In genomic region chr19:11165486-11166030, GRCh38 we compare ENCODE assay signal across 13 cellular contexts. TPM values are rescaled to one million over a fixed set of nuclear protein-coding genes. Genes with fewer than 3 reads are reported as not detected.
DNase-seq lines count a peak whose midpoint lies in the region; ATAC-seq, FAIRE-seq and TF ChIP-seq lines count a peak whose summit lies in the region.
"Had no signal": no experiment of that assay in that cellular context is flagged by ENCODE, and none has a peak within 500 bp of the region (broad histone marks: within the 10 kb centered on the region; RNA-seq: fewer than 3 reads in every experiment).

No MANE protein-coding gene starts in this region.

- H3K27ac ChIP-seq in AG04450 (ENCODE audit: low read depth, low read length) = peak overlapping the region; percentile 47
- H3K27ac ChIP-seq in K562 (ENCODE audit: extremely low read depth, low read depth, low read length) = no peak overlapping the region
- H3K27ac ChIP-seq in right atrium auricular region = peak overlapping the region; percentile 80 to 89
- H3K27ac ChIP-seq in gastrocnemius medialis = peak overlapping the region; percentile 70 to 81 (median 76)

- H3K79me2 ChIP-seq in K562 (ENCODE audit: control insufficient read depth, insufficient read depth, low read length) = no peaks in the 10 kb centered on the region

- CTCF ChIA-PET in AG04450 (lab: Charles Lee) = interaction anchor here (2.7 kb wide), 1 partner anchor 40 kb away, joined by 9 read pairs; no protein-coding TSS in a partner anchor
- CTCF ChIA-PET in K562 (lab: Yijun Ruan, JAX; ENCODE audit: low intra/inter-chr PET ratio) = no interaction called here

- H3K27me3 ChIP-seq in AG04450 (ENCODE audit: control insufficient read depth, insufficient read depth, low read length) (no peaks in the 10 kb centered on the region), K562 (ENCODE audit: control insufficient read depth in 2 of 2, insufficient read depth in 2 of 2, low read length in 2 of 2) (no peaks in the 10 kb centered on the region), right atrium auricular region (no peaks in the 10 kb centered on the region), gastrocnemius medialis (no peaks in the 10 kb centered on the region)

- in situ Hi-C loops in K562 (cut with MboI) = no loop called here
- in situ Hi-C loops in gastrocnemius medialis (cut with MboI; ENCODE audit: low sequenced_read_pairs in 4 of 4) = no loop called here

- intact Hi-C loops in K562 (cut with micrococcal nuclease) = no loop called here
- intact Hi-C loops in gastrocnemius medialis (cut with DNase I; ENCODE audit: low total_unique reads) = loop anchor here (2.0 kb wide), 1 partner anchor 15 kb away; no protein-coding TSS in a partner anchor

- TF ChIP-seq CTCF in AG04450 (IDR thresholded peaks at IDR 0.05; ENCODE audit: low read depth, low read length) (no peak), K562 (IDR thresholded peaks at IDR 0.05 in 2 of 3, conservative IDR thresholded peaks at IDR 0.05 in 1 of 3; ENCODE audit: insufficient read depth in 2 of 3, low read depth in 1 of 3, low read length in 3 of 3) (no peak), right atrium auricular region (IDR thresholded peaks at IDR 0.05) (no peak), gastrocnemius medialis (IDR thresholded peaks at IDR 0.05 in 4 of 5, conservative IDR thresholded peaks at IDR 0.05 in 1 of 5) (no peak)

- H3K9me3 ChIP-seq in AG04450 (ENCODE audit: control insufficient read depth, insufficient read depth, low read length) = peaks cover 12% of the 10 kb centered on the region
- no peaks in the 10 kb centered on the region for H3K9me3 ChIP-seq in K562 (replicated peaks; ENCODE audit: control insufficient read depth, insufficient read depth, low read depth, low read length)
- H3K9me3 ChIP-seq in right atrium auricular region = no peaks in the 10 kb centered on the region
- H3K9me3 ChIP-seq in gastrocnemius medialis = no peaks in the 10 kb centered on the region

- H3K9me1 ChIP-seq in K562 (ENCODE audit: control insufficient read depth, insufficient read depth, low read length) = no peaks in the 10 kb centered on the region

- TF ChIP-seq RAD21 in K562 (CRISPR knock-in tag; conservative IDR thresholded peaks at IDR 0.05 in 1 of 2, IDR thresholded peaks at IDR 0.05 in 1 of 2) = no peak

- no peak overlapping the region for H3K9ac ChIP-seq in K562 (ENCODE audit: insufficient read depth in 1 of 2, low read depth in 2 of 2, low read length in 2 of 2)

- no TSS peak for BruUV-seq in K562 (replicated peaks; lab: Mats Ljungman, UMichigan)

- WGBS in K562 (ENCODE audit: insufficient coverage, low coverage, missing lambda C conversion rate) = 84% methylated on average over 11 of the region's 13 CpGs

- ATAC-seq in K562 (no peak), gastrocnemius medialis (no peak)
- ATAC-seq: activated naive CD8-positive, alpha-beta T cell treated with anti-CD3 and anti-CD28 coated beads, Interleukin-2, amount 50 U/mL, for 24 hours; HCT116 had no signal

- DNase-seq in AG04450 (ENCODE audit: low read depth, low spot score) (no peak), K562 (ENCODE audit: extremely low read depth in 1 of 4, low spot score in 3 of 4) (no peak), right atrium auricular region (ENCODE audit: low spot score) (peak; percentile 71), gastrocnemius medialis (no peak), NCI-H2081 treated with DMSO at 0.1 percent for 48 hours (lab: John Stamatoyannopoulos, UW) (no peak), DMS 273 (lab: John Stamatoyannopoulos, UW; ENCODE audit: unreplicated experiment) (no peak), NCI-H2227 (lab: John Stamatoyannopoulos, UW; ENCODE audit: unreplicated experiment) (no peak), RCC 7860 (ENCODE audit: low spot score) (no peak)
- DNase-seq: activated naive CD8-positive, alpha-beta T cell treated with anti-CD3 and anti-CD28 coated beads, Interleukin-2, amount 50 U/mL, for 24 hours; NCI-H1417 treated with DMSO at 0.1 percent for 48 hours; NCI-H524 had no signal

- no peak for TF ChIP-seq EP300 in K562 (IDR thresholded peaks at IDR 0.05; ENCODE audit: low read length)

- H3K4me1 ChIP-seq in K562 (replicated peaks in 1 of 2; ENCODE audit: control insufficient read depth in 2 of 2, insufficient read depth in 2 of 2, low read length in 2 of 2) = peaks cover 0 to 3% of the 10 kb centered on the region in 2 experiments; a peak in 2 of 5 replicates
- peaks cover 0 to 36% of the 10 kb centered on the region in 2 donors for H3K4me1 ChIP-seq in right atrium auricular region
- H3K4me1 ChIP-seq in gastrocnemius medialis = peaks cover 12 to 18% of the 10 kb centered on the region in 2 donors

- H3K4me3 ChIP-seq in AG04450 (ENCODE audit: low read depth, low read length) (no peak overlapping the region), K562 (no peak overlapping the region), right atrium auricular region (no peak overlapping the region), gastrocnemius medialis (peak overlapping the region in 1 of 4 donors; percentile 16)

- H3K36me3 ChIP-seq in K562 (ENCODE audit: control insufficient read depth, insufficient read depth, low read length) (peaks cover 32% of the 10 kb centered on the region; the same call in 2 of the 3 replicates), right atrium auricular region (peaks cover 52% of the 10 kb centered on the region), gastrocnemius medialis (peaks cover 0 to 28% of the 10 kb centered on the region in 2 donors)

- no peaks in the 10 kb centered on the region for H4K20me1 ChIP-seq in K562 (replicated peaks; ENCODE audit: control insufficient read depth, insufficient read depth, low read length)

- POLR2A ChIA-PET in AG04450 (lab: Yijun Ruan, JAX) = no interaction called here
- POLR2A ChIA-PET in K562 (lab: Yijun Ruan, JAX) = interaction anchor here (0.8 to 1.5 kb wide), 2 partner anchors 13 to 201 kb away, joined by 3 read pairs; no protein-coding TSS in a partner anchor

- peak; percentile 6 for FAIRE-seq in K562 (lab: Jason Lieb, UNC)
- FAIRE-seq in RCC 7860 (lab: Jason Lieb, UNC) = no peak
- FAIRE-seq: TTC549 had no signal

- TF ChIP-seq POLR2A in K562 (conservative IDR thresholded peaks at IDR 0.05) (no peak), gastrocnemius medialis (IDR thresholded peaks at IDR 0.05) (no peak)

- no peak overlapping the region for H3K4me2 ChIP-seq in K562 (ENCODE audit: insufficient read depth, low read length)

- H2AFZ ChIP-seq in K562 (ENCODE audit: low read depth, low read length) = no peak overlapping the region

TF ChIP-seq in K562, 482 proteins besides CTCF, POLR2A, EP300 and RAD21 (continues in another document):
- TF ChIP-seq XRCC3 (IDR thresholded peaks at IDR 0.05) (no peak), CEBPG (CRISPR knock-in tag; IDR thresholded peaks at IDR 0.05) (no peak), CEBPG (tag; conservative IDR thresholded peaks at IDR 0.05 in 1 of 2, IDR thresholded peaks at IDR 0.05 in 1 of 2) (no peak), XRCC4 (IDR thresholded peaks at IDR 0.05; ENCODE audit: extremely low read depth, insufficient read depth, insufficient read length) (no peak), TBL1XR1 (IDR thresholded peaks at IDR 0.05; ENCODE audit: low read length in 2 of 2) (no peak), NBN (IDR thresholded peaks at IDR 0.05; ENCODE audit: low read depth) (no peak)

RNA-seq across cellular contexts. Expression of gene SPC24, which starts 10.0 kb away (rescaled TPM):
- polyA plus RNA-seq in AG04450 (2011; rRNA removed) (6.0 and 7.4 TPM in 2 replicates), K562 (2011; rRNA removed) (44.3 and 52.6 TPM in 2 replicates), K562 (2014; fragmentation: Illumina TruSeq; extraction: Trizol) (39.1 and 41.6 TPM in 2 replicates), K562 (2014; fragmentation: Nextera tagmentation; extraction: Ambion mirVana) (10 to 100 TPM; 18.2 to 26.8 TPM), K562 (2014; rRNA removed) (60.9 and 66.7 TPM in 2 replicates)
- polyA minus RNA-seq in AG04450 (2011; rRNA and poly(A)+ RNA removed) = 20.1 and 28.1 TPM in 2 replicates
- total RNA-seq in K562 (2011; cell fraction: chromatin; rRNA removed; ENCODE audit: low replicate concordance) = 42.4 and 88.4 TPM in 2 replicates
- total RNA-seq in K562 (2011; cell fraction: nucleolus; rRNA removed) = 65.7 and 76.1 TPM in 2 replicates
- 69.6 and 78.4 TPM in 2 replicates for total RNA-seq in K562 (2011; cell fraction: nucleoplasm; rRNA removed)
- total RNA-seq in K562 (2014; rRNA removed) (154 and 188 TPM in 2 replicates), K562 (2014; rRNA removed; fragmentation: Illumina TruSeq; extraction: Trizol) (72.8 and 75.2 TPM in 2 replicates), K562 (2015; rRNA removed; fragmentation: Illumina TruSeq; extraction: Trizol) (82.0 and 82.5 TPM in 2 replicates), K562 (2021) (106 and 111 TPM in 2 replicates), right atrium auricular region (1 to 10 TPM; 1.2 to 5.7 TPM), gastrocnemius medialis (1 to 10 TPM in 1 of 4 donors, under 1 TPM in 1, not detected in 2; 0.55 to 1.6 TPM)
- polyA plus RNA-seq in K562 (2011; cell fraction: cytosol; rRNA removed) = 44.2 and 55.5 TPM in 2 replicates
- 63.2 and 80.4 TPM in 2 replicates for polyA plus RNA-seq in K562 (2011; cell fraction: nucleus; rRNA removed)
- polyA plus RNA-seq in K562 (2012) = 45.4 and 60.6 TPM in 2 replicates
- polyA minus RNA-seq in K562 (2011; rRNA and poly(A)+ RNA removed) = 102 and 155 TPM in 2 replicates
- polyA minus RNA-seq in K562 (2011; cell fraction: cytosol; rRNA and poly(A)+ RNA removed) = 81.5 and 101 TPM in 2 replicates
- polyA minus RNA-seq in K562 (2011; cell fraction: nucleus; rRNA and poly(A)+ RNA removed) = 28.3 and 31.5 TPM in 2 replicates

RNA-seq across cellular contexts. Expression of gene KANK2, which starts 31.8 kb away (rescaled TPM):
- polyA plus RNA-seq in AG04450 (2011; rRNA removed) (83.2 and 147 TPM in 2 replicates), K562 (2011; rRNA removed) (10.8 and 13.5 TPM in 2 replicates), K562 (2014; fragmentation: Illumina TruSeq; extraction: Trizol) (47.7 and 47.8 TPM in 2 replicates), K562 (2014; fragmentation: Nextera tagmentation; extraction: Ambion mirVana) (1 to 10 TPM; 4.4 to 5.6 TPM), K562 (2014; rRNA removed) (17.4 and 24.6 TPM in 2 replicates)
- 104 and 195 TPM in 2 replicates for polyA minus RNA-seq in AG04450 (2011; rRNA and poly(A)+ RNA removed)
- total RNA-seq in K562 (2011; cell fraction: chromatin; rRNA removed; ENCODE audit: low replicate concordance) = 29.2 and 60.7 TPM in 2 replicates
- 29.0 and 31.2 TPM in 2 replicates for total RNA-seq in K562 (2011; cell fraction: nucleolus; rRNA removed)
- 30.1 and 39.5 TPM in 2 replicates for total RNA-seq in K562 (2011; cell fraction: nucleoplasm; rRNA removed)
- total RNA-seq in K562 (2014; rRNA removed) (32.2 and 41.2 TPM in 2 replicates), K562 (2014; rRNA removed; fragmentation: Illumina TruSeq; extraction: Trizol) (12.7 and 13.9 TPM in 2 replicates), K562 (2015; rRNA removed; fragmentation: Illumina TruSeq; extraction: Trizol) (19.8 and 21.3 TPM in 2 replicates), K562 (2021) (36.0 and 37.5 TPM in 2 replicates), right atrium auricular region (100 to 1,000 TPM; 445 to 622 TPM), gastrocnemius medialis (100 to 1,000 TPM in 3 of 4 donors, 10 to 100 TPM in 1; 37.7 to 192 (median 149) TPM)
- polyA plus RNA-seq in K562 (2011; cell fraction: cytosol; rRNA removed) = 9.4 and 26.1 TPM in 2 replicates
- polyA plus RNA-seq in K562 (2011; cell fraction: nucleus; rRNA removed) = 15.1 and 27.0 TPM in 2 replicates
- 30.1 and 49.8 TPM in 2 replicates for polyA plus RNA-seq in K562 (2012)
- 7.2 and 12.8 TPM in 2 replicates for polyA minus RNA-seq in K562 (2011; rRNA and poly(A)+ RNA removed)
- polyA minus RNA-seq in K562 (2011; cell fraction: cytosol; rRNA and poly(A)+ RNA removed) = 18.5 and 26.0 TPM in 2 replicates
- polyA minus RNA-seq in K562 (2011; cell fraction: nucleus; rRNA and poly(A)+ RNA removed) = 6.7 and 6.9 TPM in 2 replicates

Comparison
In these comparisons a context has a peak if more than half of its experiments do, and no peak if none do; other contexts are left out.
1. RNA of gene SPC24, which starts 10.0 kb away (total RNA-seq): 42.4 to 188 TPM in K562; 1.2 to 5.7 TPM in right atrium auricular region and 0.55 to 1.6 TPM in gastrocnemius medialis; every median in the first group is over 4 times any median in the second.